Comparison of ENCODE assay signal across 35 cellular contexts in the genomic region with DNA sequence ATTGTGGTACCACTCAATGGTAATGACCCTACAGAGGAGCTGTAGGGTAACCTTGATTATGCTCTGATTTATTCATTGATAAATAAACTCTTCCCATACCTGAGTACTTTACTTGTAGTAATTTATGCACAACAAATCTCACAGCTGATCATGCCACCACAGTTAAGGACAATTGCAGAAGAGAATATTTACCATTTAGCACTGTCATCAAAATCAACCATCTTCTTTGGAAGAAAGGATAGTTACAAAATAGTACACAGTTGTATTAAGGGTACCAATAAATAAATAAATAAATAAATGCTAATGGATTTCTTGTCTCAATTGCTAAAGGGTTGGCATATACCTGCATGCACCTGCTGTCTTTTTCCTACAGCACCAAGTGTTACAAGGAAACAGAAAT.
DNase-seq lines count a peak whose midpoint lies in the region; ATAC-seq, FAIRE-seq and TF ChIP-seq lines count a peak whose summit lies in the region.
"Had no signal": no experiment of that assay in that cellular context is flagged by ENCODE, and none has a peak within 500 bp of the region (broad histone marks: within the 10 kb centered on the region; RNA-seq: fewer than 3 reads in every experiment).

No MANE protein-coding gene starts in this region.

- no peak overlapping the region for H2BK15ac ChIP-seq in IMR-90 (ENCODE audit: low read depth, low read length)

- H2AFZ ChIP-seq in HepG2 (ENCODE audit: low read length) (no peak overlapping the region), IMR-90 (replicated peaks; ENCODE audit: low read length, poor library complexity) (no peak overlapping the region), K562 (ENCODE audit: low read depth, low read length) (no peak overlapping the region)

- H2BK120ac ChIP-seq in IMR-90 (ENCODE audit: low read depth, low read length) = no peak overlapping the region

- no peak for FAIRE-seq in HepG2 (lab: Jason Lieb, UNC)
- no peak for FAIRE-seq in A549 (lab: Jason Lieb, UNC)
- FAIRE-seq in K562 (lab: Jason Lieb, UNC) = no peak
- FAIRE-seq: A204.1, D721Med had no signal

- in situ Hi-C loops in HepG2 (cut with HindIII; ENCODE audit: extremely low pct_ligation_motif_present, low pct_unique_long_range_greater_than_20kb) (no loop called here), IMR-90 (cut with MboI; ENCODE audit: low sequenced_read_pairs) (no loop called here), K562 (cut with MboI) (no loop called here)

- H3K27me3 ChIP-seq in HepG2 (ENCODE audit: control insufficient read depth in 1 of 2, insufficient read depth in 2 of 2, low read length in 2 of 2) (no peaks in the 10 kb centered on the region; a peak in 1 of 5 replicates), right lobe of liver (no peaks in the 10 kb centered on the region), IMR-90 (ENCODE audit: control insufficient read depth, insufficient read depth, low read length) (no peaks in the 10 kb centered on the region), K562 (ENCODE audit: control insufficient read depth in 2 of 2, insufficient read depth in 2 of 2, low read length in 2 of 2) (no peaks in the 10 kb centered on the region)
- H3K27me3 ChIP-seq: BE2C; BLaER1; BLaER1 treated with 17β-estradiol and CSF1 and Interleukin-3, amounts not matched to agents 10 nM and 100 nM had no signal

- H3K9me1 ChIP-seq in IMR-90 (ENCODE audit: insufficient read depth, low read length) = no peaks in the 10 kb centered on the region
- H3K9me1 ChIP-seq in K562 (ENCODE audit: control insufficient read depth, insufficient read depth, low read length) = no peaks in the 10 kb centered on the region

- intact Hi-C loops in HepG2 (cut with micrococcal nuclease; ENCODE audit: unreplicated experiment) (no loop called here), right lobe of liver (cut with DNase I) (no loop called here), IMR-90 (cut with micrococcal nuclease) (loop anchor here (10.0 kb wide), 1 partner anchor 383 kb away; no protein-coding TSS in a partner anchor), K562 (cut with micrococcal nuclease) (loop anchor here (10.0 kb wide), 1 partner anchor 423 kb away; no protein-coding TSS in a partner anchor)

- no peak overlapping the region for H3K4ac ChIP-seq in IMR-90 (ENCODE audit: low read depth, low read length)

- H3K4me2 ChIP-seq in HepG2 (ENCODE audit: low read depth, low read length) (no peak overlapping the region), A549 (no peak overlapping the region), IMR-90 (ENCODE audit: low read depth, low read length) (no peak overlapping the region), K562 (ENCODE audit: insufficient read depth, low read length) (no peak overlapping the region)
- H3K4me2 ChIP-seq: BLaER1; BLaER1 treated with 17β-estradiol and CSF1 and Interleukin-3, amounts not matched to agents 10 nM and 100 nM had no signal

- no peak for TF ChIP-seq EP300 in HepG2 (IDR thresholded peaks at IDR 0.05; ENCODE audit: low read depth in 2 of 2, low read length in 2 of 2)
- TF ChIP-seq EP300 in HepG2 (CRISPR knock-in tag; IDR thresholded peaks at IDR 0.05; ENCODE audit: borderline replicate concordance) = no peak
- no peak for TF ChIP-seq EP300 in A549 (IDR thresholded peaks at IDR 0.05)
- TF ChIP-seq EP300 in K562 (IDR thresholded peaks at IDR 0.05; ENCODE audit: low read length) = no peak

- H3K36me3 Mint-ChIP-seq in type B pancreatic cell = no peaks in the 10 kb centered on the region
- H3K36me3 Mint-ChIP-seq: CD14-positive monocyte; CD4-positive, alpha-beta memory T cell; CD4-positive, CD25-positive, alpha-beta regulatory T cell; CD8-positive, alpha-beta memory T cell; CD8-positive, alpha-beta T cell had no signal

- H2AK9ac ChIP-seq in IMR-90 (replicated peaks; ENCODE audit: low read depth, low read length, poor library complexity) = no peak overlapping the region

- H4K20me1 ChIP-seq in HepG2 (ENCODE audit: insufficient read depth, low read length) (no peaks in the 10 kb centered on the region), IMR-90 (ENCODE audit: insufficient read depth, low read length) (no peaks in the 10 kb centered on the region), K562 (replicated peaks; ENCODE audit: control insufficient read depth, insufficient read depth, low read length) (no peaks in the 10 kb centered on the region)
- H4K20me1 ChIP-seq: BLaER1; BLaER1 treated with 17β-estradiol and CSF1 and Interleukin-3, amounts not matched to agents 10 nM and 100 nM had no signal

- no peak overlapping the region for H3K4me3 Mint-ChIP-seq in type B pancreatic cell
- H3K4me3 Mint-ChIP-seq: B cell; CD14-positive monocyte; CD4-positive, alpha-beta memory T cell; CD4-positive, alpha-beta T cell; CD4-positive, CD25-positive, alpha-beta regulatory T cell; CD8-positive, alpha-beta memory T cell; CD8-positive, alpha-beta T cell had no signal

- H3K4me1 Mint-ChIP-seq in type B pancreatic cell (ENCODE audit: unreplicated experiment) = no peaks in the 10 kb centered on the region
- H3K4me1 Mint-ChIP-seq: B cell; CD14-positive monocyte; CD4-positive, alpha-beta memory T cell; CD4-positive, CD25-positive, alpha-beta regulatory T cell; CD8-positive, alpha-beta memory T cell had no signal

- peaks cover 21% of the 10 kb centered on the region for H3K27me3 Mint-ChIP-seq in type B pancreatic cell
- H3K27me3 Mint-ChIP-seq: B cell; CD4-positive, alpha-beta memory T cell; CD4-positive, alpha-beta T cell; CD4-positive, CD25-positive, alpha-beta regulatory T cell; CD8-positive, alpha-beta memory T cell had no signal

- TF ChIP-seq RAD21 in HepG2 (CRISPR knock-in tag; IDR thresholded peaks at IDR 0.05) (no peak), A549 (conservative IDR thresholded peaks at IDR 0.05 in 1 of 2, IDR thresholded peaks at IDR 0.05 in 1 of 2) (no peak), IMR-90 (IDR thresholded peaks at IDR 0.05; ENCODE audit: low read length) (no peak), K562 (CRISPR knock-in tag; conservative IDR thresholded peaks at IDR 0.05 in 1 of 2, IDR thresholded peaks at IDR 0.05 in 1 of 2) (no peak)

- H3K79me2 ChIP-seq in HepG2 (ENCODE audit: insufficient read depth, low read length) = no peaks in the 10 kb centered on the region
- no peaks in the 10 kb centered on the region for H3K79me2 ChIP-seq in K562 (ENCODE audit: control insufficient read depth, insufficient read depth, low read length)

- no peak overlapping the region for H2AK5ac ChIP-seq in IMR-90 (ENCODE audit: low read depth, low read length)

- H3K4me1 ChIP-seq in HepG2 (ENCODE audit: insufficient read depth, low read length) (no peaks in the 10 kb centered on the region), right lobe of liver (no peaks in the 10 kb centered on the region), A549 (peaks cover 18% of the 10 kb centered on the region), IMR-90 (ENCODE audit: control insufficient read depth, insufficient read depth, low read length) (peaks cover 4% of the 10 kb centered on the region; the same call in 1 of the 2 replicates), K562 (replicated peaks in 1 of 2; ENCODE audit: control insufficient read depth in 2 of 2, insufficient read depth in 2 of 2, low read length in 2 of 2) (no peaks in the 10 kb centered on the region; a peak in 2 of 5 replicates)
- H3K4me1 ChIP-seq: BE2C, Caco-2 had no signal

- H3K56ac ChIP-seq in IMR-90 (ENCODE audit: extremely low read depth, insufficient read depth, low read length) = no peak overlapping the region

- no peak for TF ChIP-seq POLR2A in HepG2 (IDR thresholded peaks at IDR 0.05; ENCODE audit: insufficient read depth in 1 of 2, low read depth in 2 of 2, low read length in 2 of 2)
- TF ChIP-seq POLR2A in right lobe of liver (IDR thresholded peaks at IDR 0.05) = no peak
- TF ChIP-seq POLR2A in A549 (IDR thresholded peaks at IDR 0.05; ENCODE audit: low read length) = no peak
- TF ChIP-seq POLR2A in IMR-90 (IDR thresholded peaks at IDR 0.05; ENCODE audit: low read depth, low read length) = no peak
- no peak for TF ChIP-seq POLR2A in K562 (conservative IDR thresholded peaks at IDR 0.05)

- dilution Hi-C loops in IMR-90 (cut with HindIII; ENCODE audit: low sequenced_read_pairs, unreplicated experiment) = no loop called here

- no peak overlapping the region for H3K14ac ChIP-seq in IMR-90 (replicated peaks; ENCODE audit: low read depth, low read length)

- POLR2A ChIA-PET in HepG2 (lab: Yijun Ruan, JAX) (no interaction called here), A549 (lab: Yijun Ruan, JAX) (no interaction called here), IMR-90 (lab: Charles Lee; ENCODE audit: unreplicated experiment) (no interaction called here), K562 (lab: Yijun Ruan, JAX) (interaction anchor here (1.2 kb wide), 1 partner anchor 43 kb away, joined by 3 read pairs; no protein-coding TSS in a partner anchor)

- TF ChIP-seq CTCF in HepG2 (CRISPR knock-in tag; IDR thresholded peaks at IDR 0.05) (no peak), right lobe of liver (IDR thresholded peaks at IDR 0.05) (no peak), A549 (IDR thresholded peaks at IDR 0.05) (no peak), IMR-90 (conservative IDR thresholded peaks at IDR 0.05; ENCODE audit: low read depth, low read length) (no peak), K562 (IDR thresholded peaks at IDR 0.05 in 2 of 3, conservative IDR thresholded peaks at IDR 0.05 in 1 of 3; ENCODE audit: insufficient read depth in 2 of 3, low read depth in 1 of 3, low read length in 3 of 3) (no peak), type B pancreatic cell (conservative IDR thresholded peaks at IDR 0.05) (no peak)

- no peaks in the 10 kb centered on the region for H3K9me3 ChIP-seq in HepG2 (ENCODE audit: low read length)
- no peaks in the 10 kb centered on the region for H3K9me3 ChIP-seq in right lobe of liver
- no peaks in the 10 kb centered on the region for H3K9me3 ChIP-seq in A549
- peaks cover 3% of the 10 kb centered on the region; the same call in 1 of the 2 replicates for H3K9me3 ChIP-seq in IMR-90 (ENCODE audit: control insufficient read depth, insufficient read depth, low read length)
- no peaks in the 10 kb centered on the region for H3K9me3 ChIP-seq in K562 (replicated peaks; ENCODE audit: control insufficient read depth, insufficient read depth, low read depth, low read length)
- H3K9me3 ChIP-seq: BE2C, BLaER1, Caco-2 had no signal

- H3K23ac ChIP-seq in IMR-90 (ENCODE audit: low read depth, low read length) = no peak overlapping the region

- H2BK20ac ChIP-seq in IMR-90 (ENCODE audit: low read depth, low read length) = no peak overlapping the region

- no peaks in the 10 kb centered on the region for H3K36me3 ChIP-seq in HepG2 (replicated peaks in 1 of 2; ENCODE audit: control insufficient read depth in 1 of 2, insufficient read depth in 2 of 2, low read length in 2 of 2)
- H3K36me3 ChIP-seq in right lobe of liver = no peaks in the 10 kb centered on the region
- H3K36me3 ChIP-seq in IMR-90 (ENCODE audit: control insufficient read depth, insufficient read depth, low read length) = no peaks in the 10 kb centered on the region
- H3K36me3 ChIP-seq in K562 (ENCODE audit: control insufficient read depth, insufficient read depth, low read length) = no peaks in the 10 kb centered on the region
- H3K36me3 ChIP-seq: BE2C; BLaER1; BLaER1 treated with 17β-estradiol and CSF1 and Interleukin-3, amounts not matched to agents 10 nM and 100 nM had no signal

- BruUV-seq in HepG2 (replicated peaks; lab: Mats Ljungman, UMichigan) = no TSS peak
- no TSS peak for BruUV-seq in IMR-90 (replicated peaks; lab: Mats Ljungman, UMichigan)
- BruUV-seq in K562 (replicated peaks; lab: Mats Ljungman, UMichigan) = no TSS peak

- no peak overlapping the region for H3K27ac ChIP-seq in HepG2 (ENCODE audit: extremely low read length, insufficient read depth, low read length)
- no peak overlapping the region for H3K27ac ChIP-seq in right lobe of liver
- H3K27ac ChIP-seq in A549 = no peak overlapping the region
- H3K27ac ChIP-seq in IMR-90 (ENCODE audit: insufficient read depth, low read length) = no peak overlapping the region
- no peak overlapping the region for H3K27ac ChIP-seq in K562 (ENCODE audit: extremely low read depth, low read depth, low read length)
- H3K27ac ChIP-seq: 22Rv1; BLaER1; BLaER1 treated with 17β-estradiol and CSF1 and Interleukin-3, amounts not matched to agents 10 nM and 100 nM; C4-2B had no signal

- no peaks in the 10 kb centered on the region for H3K79me1 ChIP-seq in IMR-90 (ENCODE audit: low read depth in 1 of 2, low read length in 2 of 2)

- H3K18ac ChIP-seq in IMR-90 (ENCODE audit: low read depth, low read length) = no peak overlapping the region

- no peak overlapping the region for H4K5ac ChIP-seq in IMR-90 (ENCODE audit: low read depth, low read length)

- CTCF ChIA-PET in HepG2 (lab: Yijun Ruan, JAX; ENCODE audit: low intra/inter-chr PET ratio, low total read pairs) (no interaction called here), A549 (lab: Yijun Ruan, JAX) (interaction anchor here (2.4 to 4.1 kb wide), 2 partner anchors 386 to 423 kb away, joined by 5 to 18 read pairs; no protein-coding TSS in a partner anchor), IMR-90 (lab: Yijun Ruan, JAX) (no interaction called here), K562 (lab: Yijun Ruan, JAX; ENCODE audit: low intra/inter-chr PET ratio) (no interaction called here)

- no peak overlapping the region for H4K8ac ChIP-seq in IMR-90 (ENCODE audit: low read depth in 2 of 2, low read length in 2 of 2)

- H3K9me3 Mint-ChIP-seq in type B pancreatic cell = no peaks in the 10 kb centered on the region

- H3K4me3 ChIP-seq in HepG2 (replicated peaks in 1 of 3; ENCODE audit: insufficient read depth in 1 of 3, low read depth in 2 of 3, low read length in 3 of 3) (no peak overlapping the region), right lobe of liver (no peak overlapping the region), A549 (no peak overlapping the region), IMR-90 (ENCODE audit: insufficient read depth, low read depth, low read length) (no peak overlapping the region), K562 (no peak overlapping the region)
- H3K4me3 ChIP-seq: BLaER1; BLaER1 treated with 17β-estradiol and CSF1 and Interleukin-3, amounts not matched to agents 10 nM and 100 nM had no signal

- H2BK5ac ChIP-seq in IMR-90 (ENCODE audit: low read depth, low read length, poor library complexity, severe bottlenecking) = no peak overlapping the region

- no peak overlapping the region for H4K91ac ChIP-seq in IMR-90 (ENCODE audit: insufficient read depth, low read depth, low read length)

- ATAC-seq in HepG2 = no peak
- no peak for ATAC-seq in right lobe of liver
- ATAC-seq in A549 = no peak
- no peak for ATAC-seq in IMR-90 (ENCODE audit: low read depth)
- no peak for ATAC-seq in K562
- ATAC-seq in HG03175 (IDR thresholded peaks at IDR 0.05; ENCODE audit: unreplicated experiment) = no peak
- ATAC-seq: CD8-positive, alpha-beta T cell had no signal

- DNase-seq in HepG2 (ENCODE audit: low spot score) = no peak
- no peak for DNase-seq in right lobe of liver
- DNase-seq in A549 (ENCODE audit: low read depth in 1 of 2, low spot score in 1 of 2) = no peak
- no peak for DNase-seq in IMR-90
- no peak for DNase-seq in K562 (ENCODE audit: extremely low read depth in 1 of 4, low spot score in 3 of 4)
- DNase-seq in NCI-H2227 (lab: John Stamatoyannopoulos, UW; ENCODE audit: unreplicated experiment) = no peak
- no peak for DNase-seq in type B pancreatic cell (ENCODE audit: extremely low spot score, unreplicated experiment)
- DNase-seq: 8988T; ACHN; AML-193; BE2C; C1 segment of cervical spinal cord; Caco-2; Calu3; CD4-positive, alpha-beta memory T cell; CD4-positive, alpha-beta T cell; CD4-positive, CD25-positive, alpha-beta regulatory T cell; CD8-positive, alpha-beta memory T cell; CD8-positive, alpha-beta T cell; COR-L47; DMS 273 treated with DMSO at 0.1 percent for 48 hours; DMS153; DMS53; DMS79; DMS79 treated with DMSO at 0.1 percent for 48 hours; DND-41 had no signal

- H3K27ac Mint-ChIP-seq in type B pancreatic cell = no peak overlapping the region
- H3K27ac Mint-ChIP-seq: B cell; CD14-positive monocyte; CD4-positive, alpha-beta memory T cell; CD4-positive, alpha-beta T cell; CD4-positive, CD25-positive, alpha-beta regulatory T cell; CD8-positive, alpha-beta memory T cell; CD8-positive, alpha-beta T cell had no signal

- no peak overlapping the region for H3K9ac ChIP-seq in HepG2 (ENCODE audit: insufficient read depth, low read depth, low read length)
- no peak overlapping the region for H3K9ac ChIP-seq in IMR-90 (ENCODE audit: low read depth, low read length)
- no peak overlapping the region for H3K9ac ChIP-seq in K562 (ENCODE audit: insufficient read depth in 1 of 2, low read depth in 2 of 2, low read length in 2 of 2)
- H3K9ac ChIP-seq: BLaER1; BLaER1 treated with 17β-estradiol and CSF1 and Interleukin-3, amounts not matched to agents 10 nM and 100 nM had no signal

Comparison
In these comparisons a context has a peak if more than half of its experiments do, and no peak if none do; other contexts are left out.
1. intact Hi-C loops: an anchor here in IMR-90 (10.0 kb wide) and K562 (10.0 kb wide); none called in HepG2 and right lobe of liver.